Comparison of ENCODE assay signal across 1 cellular context in genomic region chr20:45073182-45073581, GRCh38.
TF ChIP-seq lines count a peak whose summit lies in the region.

No MANE protein-coding gene starts in this region.

TF ChIP-seq in IMR-90, 13 proteins besides CTCF, POLR2A, EP300 and RAD21:
- TF ChIP-seq RCOR1 (IDR thresholded peaks at IDR 0.05; ENCODE audit: insufficient replicate concordance, low read length) (no peak), FOS (IDR thresholded peaks at IDR 0.05; ENCODE audit: low read depth, low read length) (no peak), ELK1 (IDR thresholded peaks at IDR 0.05; ENCODE audit: borderline replicate concordance, low read depth, low read length) (no peak), USF2 (IDR thresholded peaks at IDR 0.05; ENCODE audit: low read depth, low read length) (no peak), CEBPB (IDR thresholded peaks at IDR 0.05; ENCODE audit: low read depth, low read length) (no peak), BHLHE40 (IDR thresholded peaks at IDR 0.05; ENCODE audit: low read depth, low read length) (no peak)
